Comparison of ENCODE assay signal across 8 cellular contexts in genomic region chr5:124655943-124656459, GRCh38.
DNase-seq lines count a peak whose midpoint lies in the region; ATAC-seq, FAIRE-seq and TF ChIP-seq lines count a peak whose summit lies in the region.

No MANE protein-coding gene starts in this region.

- no peak for ATAC-seq in HG03045 (IDR thresholded peaks at IDR 0.05; ENCODE audit: unreplicated experiment)

- DNase-seq in HEK293T (ENCODE audit: extremely low spot score) (peak; percentile 51), NCI-H345 treated with DMSO at 0.1 percent for 48 hours (lab: John Stamatoyannopoulos, UW; ENCODE audit: unreplicated experiment) (peak; percentile 95), mucosa of gallbladder (ENCODE audit: low spot score) (peak; percentile 49), superior temporal gyrus (ENCODE audit: extremely low spot score) (no peak)
- DNase-seq in activated T-cell treated with anti-CD3 and anti-CD28 coated beads, Interleukin-2, amount 50 U/mL, for 1 hour: no peak

- peak; percentile 96 for FAIRE-seq in A204.1 (lab: Jason Lieb, UNC)
- FAIRE-seq in colon (lab: Jason Lieb, UNC): peak; percentile 5

- POLR2A ChIA-PET in HEK293T (lab: Yijun Ruan, JAX): interaction anchor here (0.7 to 1.3 kb wide), 6 partner anchors 16 to 91 kb away, joined by 3 to 4 read pairs (median 3); partner anchors contain the start of gene ZNF608

- CTCF ChIA-PET in HEK293T (lab: Yijun Ruan, JAX): interaction anchor here (1.3 kb wide), 1 partner anchor 83 kb away, joined by 3 read pairs; no protein-coding TSS in a partner anchor

TF ChIP-seq in HEK293T, 16 proteins besides CTCF, POLR2A, EP300 and RAD21:
- TF ChIP-seq FOXM1 (IDR thresholded peaks at IDR 0.05; ENCODE audit: borderline replicate concordance): no peak
- peak; percentile 54 for TF ChIP-seq PKNOX1 (IDR thresholded peaks at IDR 0.05)
- TF ChIP-seq SUZ12 (IDR thresholded peaks at IDR 0.05): no peak
- TF ChIP-seq FOXK2 (IDR thresholded peaks at IDR 0.05): no peak
- TF ChIP-seq NFRKB (IDR thresholded peaks at IDR 0.05): no peak
- TF ChIP-seq ARNT (IDR thresholded peaks at IDR 0.05): peak; percentile 71
- TF ChIP-seq FOXA1 (IDR thresholded peaks at IDR 0.05): peak; percentile 87
- peak; percentile 94 for TF ChIP-seq ZNF384 (IDR thresholded peaks at IDR 0.05)
- TF ChIP-seq LEF1 (IDR thresholded peaks at IDR 0.05; ENCODE audit: borderline replicate concordance): no peak
- TF ChIP-seq HDGF (IDR thresholded peaks at IDR 0.05; ENCODE audit: borderline replicate concordance): no peak
- no peak; the same call in 1 of the 2 replicates for TF ChIP-seq BHLHE40 (IDR thresholded peaks at IDR 0.05; ENCODE audit: borderline replicate concordance)
- TF ChIP-seq ELF4 (IDR thresholded peaks at IDR 0.05): no peak
- TF ChIP-seq L3MBTL2 (conservative IDR thresholded peaks at IDR 0.05): no peak
- TF ChIP-seq SP1 (IDR thresholded peaks at IDR 0.05): no peak
- peak; percentile 95 for TF ChIP-seq CTBP1 (IDR thresholded peaks at IDR 0.05; ENCODE audit: borderline replicate concordance)
- TF ChIP-seq TARDBP (IDR thresholded peaks at IDR 0.05): no peak

Comparison
In these comparisons a context has a peak if more than half of its experiments do, and no peak if none do; other contexts are left out.
1. DNase-seq: peak in HEK293T (single experiment), NCI-H345 treated with DMSO at 0.1 percent for 48 hours (single experiment) and mucosa of gallbladder (single experiment); none in activated T-cell treated with anti-CD3 and anti-CD28 coated beads, Interleukin-2, amount 50 U/mL, for 1 hour (single experiment) and superior temporal gyrus (single experiment).